Comparison of ENCODE assay signal across 16 cellular contexts in genomic region chrX:39731390-39731680, GRCh38.
DNase-seq lines count a peak whose midpoint lies in the region; ATAC-seq and TF ChIP-seq lines count a peak whose summit lies in the region.
"Had no signal": no experiment of that assay in that cellular context is flagged by ENCODE, and none has a peak within 500 bp of the region (broad histone marks: within the 10 kb centered on the region; RNA-seq: fewer than 3 reads in every experiment).

No MANE protein-coding gene starts in this region.

- H2AK5ac ChIP-seq in mesendoderm (ENCODE audit: low read length): no peak overlapping the region

- no peak overlapping the region for H4K5ac ChIP-seq in mesendoderm (ENCODE audit: low read length)

- peaks cover 6% of the 10 kb centered on the region for H3F3A ChIP-seq in SK-N-SH (replicated peaks; ENCODE audit: insufficient read depth)

- POLR2A ChIA-PET in SK-N-SH (lab: Yijun Ruan, JAX): interaction anchor here (0.5 to 1.6 kb wide), 4 partner anchors 80 to 755 kb away, joined by 3 to 4 read pairs (median 3); no protein-coding TSS in a partner anchor

- H2AFZ ChIP-seq in SK-N-SH (ENCODE audit: low read depth): no peak overlapping the region
- H2AFZ ChIP-seq: PC-9 had no signal

- H2BK5ac ChIP-seq in mesendoderm (ENCODE audit: low read length): peak overlapping the region; percentile 76

- H3K23ac ChIP-seq in mesendoderm (ENCODE audit: low read length): no peak overlapping the region

- no peaks in the 10 kb centered on the region for H3K36me3 ChIP-seq in SK-N-SH (replicated peaks in 1 of 2; ENCODE audit: control insufficient read depth in 1 of 2, insufficient read depth in 2 of 2, low read length in 1 of 2)
- no peaks in the 10 kb centered on the region for H3K36me3 ChIP-seq in mesendoderm (ENCODE audit: control insufficient read depth, insufficient read depth, low read length)
- no peaks in the 10 kb centered on the region for H3K36me3 ChIP-seq in transverse colon
- no peaks in the 10 kb centered on the region for H3K36me3 ChIP-seq in left lung
- H3K36me3 ChIP-seq: prostate gland had no signal

- TF ChIP-seq POLR2A in transverse colon (IDR thresholded peaks at IDR 0.05): no peak

- peaks cover 0 to 63% of the 10 kb centered on the region in 2 experiments; a peak in 2 of 4 replicates for H3K4me1 ChIP-seq in SK-N-SH (ENCODE audit: control insufficient read depth in 1 of 2, insufficient read depth in 2 of 2, low read depth in 1 of 2, low read length in 1 of 2)
- no peaks in the 10 kb centered on the region for H3K4me1 ChIP-seq in mesendoderm (ENCODE audit: control insufficient read depth, low read depth, low read length)
- peaks cover 0 to 22% (median 3%) of the 10 kb centered on the region in 4 donors for H3K4me1 ChIP-seq in transverse colon
- H3K4me1 ChIP-seq in left lung: peaks cover 4 to 15% of the 10 kb centered on the region in 2 donors

- H2BK15ac ChIP-seq in mesendoderm (replicated peaks; ENCODE audit: low read depth): no peak overlapping the region

- H3K36me3 Mint-ChIP-seq in activated naive CD8-positive, alpha-beta T cell treated with anti-CD3 and anti-CD28 coated beads for 36 hours: no peaks in the 10 kb centered on the region
- H3K36me3 Mint-ChIP-seq in HFFc6 (ENCODE audit: low read depth): no peaks in the 10 kb centered on the region
- H3K36me3 Mint-ChIP-seq: CD14-positive monocyte; naive thymus-derived CD4-positive, alpha-beta T cell had no signal

- H3K9me2 ChIP-seq in SK-N-SH: no peaks in the 10 kb centered on the region

- TF ChIP-seq EP300 in SK-N-SH (IDR thresholded peaks at IDR 0.05; ENCODE audit: borderline replicate concordance in 1 of 2, low read depth in 1 of 2, low read length in 1 of 2) (no peak), transverse colon (IDR thresholded peaks at IDR 0.05; ENCODE audit: low read depth) (no peak)

- TF ChIP-seq CTCF in SK-N-SH (IDR thresholded peaks at IDR 0.05) (no peak), transverse colon (IDR thresholded peaks at IDR 0.05) (no peak), left lung (IDR thresholded peaks at IDR 0.05) (no peak), HFFc6 (IDR thresholded peaks at IDR 0.05) (no peak)

- H3K27me3 Mint-ChIP-seq in activated naive CD8-positive, alpha-beta T cell treated with anti-CD3 and anti-CD28 coated beads for 36 hours: no peaks in the 10 kb centered on the region
- peaks cover 2% of the 10 kb centered on the region; the same call in 1 of the 2 replicates for H3K27me3 Mint-ChIP-seq in HFFc6 (ENCODE audit: insufficient read depth)
- H3K27me3 Mint-ChIP-seq: effector memory CD8-positive, alpha-beta T cell; naive thymus-derived CD4-positive, alpha-beta T cell had no signal

- H3K4me3 ChIP-seq in SK-N-SH (ENCODE audit: low read depth in 2 of 2, low read length in 1 of 2) (no peak overlapping the region), mesendoderm (ENCODE audit: low read length) (no peak overlapping the region), transverse colon (no peak overlapping the region), left lung (no peak overlapping the region)
- H3K4me3 ChIP-seq: lung, PC-9, prostate gland had no signal

- H3K4me2 ChIP-seq in SK-N-SH (no peak overlapping the region), mesendoderm (ENCODE audit: low read length) (no peak overlapping the region)
- H3K4me2 ChIP-seq: PC-9 had no signal

- peak overlapping the region; percentile 68 for H3K56ac ChIP-seq in mesendoderm (ENCODE audit: low read length)

- TF ChIP-seq RAD21 in SK-N-SH (IDR thresholded peaks at IDR 0.05; ENCODE audit: low read length): no peak

- H3K27ac ChIP-seq in SK-N-SH (ENCODE audit: low read depth in 2 of 2, low read length in 1 of 2) (peak overlapping the region; percentile 12 to 97; a peak in 3 of 4 replicates), mesendoderm (ENCODE audit: low read depth, low read length) (no peak overlapping the region), transverse colon (peak overlapping the region in 3 of 4 donors; percentile 41 to 59 (median 54)), left lung (no peak overlapping the region)
- H3K27ac ChIP-seq: 22Rv1, PC-9 had no signal

- no peaks in the 10 kb centered on the region for H3K9me3 ChIP-seq in SK-N-SH
- H3K9me3 ChIP-seq in transverse colon: no peaks in the 10 kb centered on the region
- H3K9me3 ChIP-seq in left lung: no peaks in the 10 kb centered on the region
- H3K9me3 ChIP-seq: prostate gland had no signal

- no peaks in the 10 kb centered on the region for H4K20me1 ChIP-seq in SK-N-SH (ENCODE audit: insufficient read depth)

- H3K9me3 Mint-ChIP-seq in activated naive CD8-positive, alpha-beta T cell treated with anti-CD3 and anti-CD28 coated beads for 36 hours: no peaks in the 10 kb centered on the region
- H3K9me3 Mint-ChIP-seq in HFFc6: no peaks in the 10 kb centered on the region
- H3K9me3 Mint-ChIP-seq: effector memory CD8-positive, alpha-beta T cell had no signal

- ATAC-seq in SK-N-SH treated with all-trans-retinoic acid at 6 μM for 48 hours (no peak), left lung (no peak)

- CTCF ChIA-PET in SK-N-SH (lab: Yijun Ruan, JAX): interaction anchor here (0.6 to 2.8 kb wide), 18 partner anchors 10 to 925 kb away, joined by 3 to 17 read pairs (median 4); no protein-coding TSS in a partner anchor

- H3K27me3 ChIP-seq in SK-N-SH (ENCODE audit: insufficient read depth) (peaks cover 10% of the 10 kb centered on the region; the same call in 1 of the 2 replicates), mesendoderm (ENCODE audit: insufficient read depth, low read length, poor library complexity) (no peaks in the 10 kb centered on the region), transverse colon (no peaks in the 10 kb centered on the region), left lung (no peaks in the 10 kb centered on the region)

- H3K4me1 Mint-ChIP-seq in activated naive CD8-positive, alpha-beta T cell treated with anti-CD3 and anti-CD28 coated beads for 36 hours: peaks cover 17% of the 10 kb centered on the region
- H3K4me1 Mint-ChIP-seq in HFFc6 (ENCODE audit: low read depth): peaks cover 24% of the 10 kb centered on the region

- in situ Hi-C loops in transverse colon (cut with MboI; ENCODE audit: low pct_ligation_motif_present in 1 of 4, low pct_unique_long_range_greater_than_20kb in 1 of 4, low sequenced_read_pairs in 3 of 4): loop anchor here in 1 of 4 donors (10.0 kb wide), 1 partner anchor 433 kb away; no protein-coding TSS in a partner anchor

- DNase-seq in SK-N-SH: peak; percentile 19
- DNase-seq in activated naive CD8-positive, alpha-beta T cell treated with anti-CD3 and anti-CD28 coated beads for 36 hours: no peak
- DNase-seq in mesendoderm: no peak
- no peak for DNase-seq in transverse colon
- no peak for DNase-seq in left lung
- DNase-seq in HFFc6: no peak
- DNase-seq in NCI-H1694 (lab: John Stamatoyannopoulos, UW): no peak
- DNase-seq: GF-D8, PC-9 had no signal

- peak overlapping the region; percentile 29 for H2BK120ac ChIP-seq in mesendoderm (ENCODE audit: low read depth, low read length)

- no peak overlapping the region for H3K9ac ChIP-seq in SK-N-SH
- peak overlapping the region; percentile 11 for H3K9ac ChIP-seq in mesendoderm (ENCODE audit: low read length)

- H3K27ac Mint-ChIP-seq in activated naive CD8-positive, alpha-beta T cell treated with anti-CD3 and anti-CD28 coated beads for 36 hours: peak overlapping the region; percentile 87
- H3K27ac Mint-ChIP-seq in HFFc6: no peak overlapping the region

- H3K79me1 ChIP-seq in mesendoderm (ENCODE audit: low read length): no peaks in the 10 kb centered on the region

- H3K4me3 Mint-ChIP-seq in activated naive CD8-positive, alpha-beta T cell treated with anti-CD3 and anti-CD28 coated beads for 36 hours: no peak overlapping the region
- H3K4me3 Mint-ChIP-seq in HFFc6: no peak overlapping the region

- 67% methylated on average over 2 of the region's 4 CpGs for WGBS in SK-N-SH (ENCODE audit: low lambda C conversion rate)
- no CpG with 5 or more reads among the region's 4 CpGs for WGBS in mesendoderm (ENCODE audit: extremely low coverage, insufficient coverage, low lambda C conversion rate)
- WGBS in transverse colon (ENCODE audit: low coverage in 1 of 2), 2 donors: 59% methylated on average over 4 of the region's 4 CpGs; no CpG with 5 or more reads in 1 of the 2 donors

- H3K79me2 ChIP-seq in SK-N-SH (ENCODE audit: insufficient read depth) (no peaks in the 10 kb centered on the region), mesendoderm (ENCODE audit: control insufficient read depth, insufficient read depth, low read length) (no peaks in the 10 kb centered on the region)

- no peak overlapping the region for H4K8ac ChIP-seq in mesendoderm (ENCODE audit: low read depth, low read length)

- intact Hi-C loops in transverse colon (cut with DNase I; ENCODE audit: low total_unique reads) (loop anchor here (10.0 kb wide), 2 partner anchors 173 to 423 kb away; no protein-coding TSS in a partner anchor), left lung (cut with DNase I) (no loop called here)

- peak overlapping the region; percentile 92 for H3K4ac ChIP-seq in mesendoderm (ENCODE audit: low read depth, low read length)

- H3K18ac ChIP-seq in mesendoderm (ENCODE audit: low read length): peak overlapping the region; percentile 39

TF ChIP-seq in SK-N-SH, 30 proteins besides CTCF, POLR2A, EP300 and RAD21 (continues in another document):
- no peak for TF ChIP-seq GATA2 (CRISPR knock-in tag; IDR thresholded peaks at IDR 0.05)
- TF ChIP-seq NRF1 (IDR thresholded peaks at IDR 0.05; ENCODE audit: low read depth, low read length): no peak
- no peak for TF ChIP-seq GABPA (IDR thresholded peaks at IDR 0.05; ENCODE audit: low read depth)
- TF ChIP-seq MEF2A (IDR thresholded peaks at IDR 0.05; ENCODE audit: borderline replicate concordance, low read depth): no peak

TF ChIP-seq in SK-N-SH treated with all-trans-retinoic acid at 6 μM for 48 hours, 23 proteins besides CTCF, POLR2A, EP300 and RAD21 (continues in another document):
- TF ChIP-seq CSDC2 (CRISPR knock-in tag; IDR thresholded peaks at IDR 0.05) (no peak), ZFP3 (CRISPR knock-in tag; IDR thresholded peaks at IDR 0.05) (no peak), SNAI2 (CRISPR knock-in tag; IDR thresholded peaks at IDR 0.05) (no peak), ESRRG (CRISPR knock-in tag; IDR thresholded peaks at IDR 0.05) (no peak), OSR1 (CRISPR knock-in tag; IDR thresholded peaks at IDR 0.05) (no peak), ISL1 (CRISPR knock-in tag; IDR thresholded peaks at IDR 0.05) (no peak), ARNTL (CRISPR knock-in tag; IDR thresholded peaks at IDR 0.05; ENCODE audit: borderline replicate concordance, low read depth) (no peak)

Comparison
In these comparisons a context has a peak if more than half of its experiments do, and no peak if none do; other contexts are left out.
1. H3K27ac ChIP-seq: peak in SK-N-SH (2 of 2) and transverse colon (3 of 4); none in mesendoderm (single experiment) and left lung (0 of 2).